ENCODE assay signal across 1 cellular context in the genomic region with DNA sequence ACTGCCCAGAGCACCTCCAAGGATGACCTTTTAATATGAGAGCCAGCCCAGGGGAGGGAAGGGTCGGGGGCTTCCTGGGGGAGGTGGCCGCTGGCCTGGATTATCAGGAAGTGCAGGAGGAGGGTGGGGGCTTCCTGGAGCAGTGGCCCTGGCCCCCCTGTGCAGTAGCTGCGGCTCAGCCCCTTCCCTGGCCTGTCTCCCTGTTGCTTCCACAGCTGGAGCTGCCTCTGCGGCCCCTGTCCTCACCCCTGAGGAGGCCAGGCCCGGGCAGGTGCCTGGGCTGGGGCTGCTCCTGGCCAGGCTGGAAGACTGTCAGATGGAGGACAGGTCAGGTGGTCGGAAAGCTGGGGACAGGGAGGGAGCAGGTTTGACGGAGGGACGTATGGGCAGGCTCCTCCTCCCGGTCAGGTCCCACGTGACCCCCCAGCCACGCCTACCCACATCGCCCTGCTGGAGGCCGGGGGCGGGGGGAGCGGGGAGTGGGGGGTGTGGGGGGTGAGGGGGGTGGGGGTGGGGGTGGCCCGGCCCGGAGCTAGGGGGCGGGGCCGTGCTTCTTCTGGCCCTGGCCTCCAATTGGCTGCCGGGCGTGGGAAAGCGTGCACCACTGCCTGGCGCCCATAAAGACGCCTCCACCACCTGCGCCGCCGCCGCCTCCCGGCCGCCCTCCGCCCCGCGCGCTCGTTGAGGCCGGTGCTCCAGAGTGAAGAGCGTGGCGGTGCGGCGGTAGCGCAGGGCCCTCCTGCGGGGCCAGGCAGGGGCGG.
A peak's percentile ranks its signal among the peaks of the same experiment; 100 is the strongest.
TF ChIP-seq lines count a peak whose summit lies in the region.

No MANE protein-coding gene starts in this region.

TF ChIP-seq in HepG2, 621 proteins besides CTCF, POLR2A, EP300 and RAD21 (continued from another document and continues in another):
- TF ChIP-seq, protein P1, sequence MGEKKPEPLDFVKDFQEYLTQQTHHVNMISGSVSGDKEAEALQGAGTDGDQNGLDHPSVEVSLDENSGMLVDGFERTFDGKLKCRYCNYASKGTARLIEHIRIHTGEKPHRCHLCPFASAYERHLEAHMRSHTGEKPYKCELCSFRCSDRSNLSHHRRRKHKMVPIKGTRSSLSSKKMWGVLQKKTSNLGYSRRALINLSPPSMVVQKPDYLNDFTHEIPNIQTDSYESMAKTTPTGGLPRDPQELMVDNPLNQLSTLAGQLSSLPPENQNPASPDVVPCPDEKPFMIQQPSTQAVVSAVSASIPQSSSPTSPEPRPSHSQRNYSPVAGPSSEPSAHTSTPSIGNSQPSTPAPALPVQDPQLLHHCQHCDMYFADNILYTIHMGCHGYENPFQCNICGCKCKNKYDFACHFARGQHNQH (CRISPR knock-in tag; IDR thresholded peaks at IDR 0.05): 0 out of 2 replicates have a peak, but pooled peaks have one; percentile 4
- TF ChIP-seq, protein P2, sequence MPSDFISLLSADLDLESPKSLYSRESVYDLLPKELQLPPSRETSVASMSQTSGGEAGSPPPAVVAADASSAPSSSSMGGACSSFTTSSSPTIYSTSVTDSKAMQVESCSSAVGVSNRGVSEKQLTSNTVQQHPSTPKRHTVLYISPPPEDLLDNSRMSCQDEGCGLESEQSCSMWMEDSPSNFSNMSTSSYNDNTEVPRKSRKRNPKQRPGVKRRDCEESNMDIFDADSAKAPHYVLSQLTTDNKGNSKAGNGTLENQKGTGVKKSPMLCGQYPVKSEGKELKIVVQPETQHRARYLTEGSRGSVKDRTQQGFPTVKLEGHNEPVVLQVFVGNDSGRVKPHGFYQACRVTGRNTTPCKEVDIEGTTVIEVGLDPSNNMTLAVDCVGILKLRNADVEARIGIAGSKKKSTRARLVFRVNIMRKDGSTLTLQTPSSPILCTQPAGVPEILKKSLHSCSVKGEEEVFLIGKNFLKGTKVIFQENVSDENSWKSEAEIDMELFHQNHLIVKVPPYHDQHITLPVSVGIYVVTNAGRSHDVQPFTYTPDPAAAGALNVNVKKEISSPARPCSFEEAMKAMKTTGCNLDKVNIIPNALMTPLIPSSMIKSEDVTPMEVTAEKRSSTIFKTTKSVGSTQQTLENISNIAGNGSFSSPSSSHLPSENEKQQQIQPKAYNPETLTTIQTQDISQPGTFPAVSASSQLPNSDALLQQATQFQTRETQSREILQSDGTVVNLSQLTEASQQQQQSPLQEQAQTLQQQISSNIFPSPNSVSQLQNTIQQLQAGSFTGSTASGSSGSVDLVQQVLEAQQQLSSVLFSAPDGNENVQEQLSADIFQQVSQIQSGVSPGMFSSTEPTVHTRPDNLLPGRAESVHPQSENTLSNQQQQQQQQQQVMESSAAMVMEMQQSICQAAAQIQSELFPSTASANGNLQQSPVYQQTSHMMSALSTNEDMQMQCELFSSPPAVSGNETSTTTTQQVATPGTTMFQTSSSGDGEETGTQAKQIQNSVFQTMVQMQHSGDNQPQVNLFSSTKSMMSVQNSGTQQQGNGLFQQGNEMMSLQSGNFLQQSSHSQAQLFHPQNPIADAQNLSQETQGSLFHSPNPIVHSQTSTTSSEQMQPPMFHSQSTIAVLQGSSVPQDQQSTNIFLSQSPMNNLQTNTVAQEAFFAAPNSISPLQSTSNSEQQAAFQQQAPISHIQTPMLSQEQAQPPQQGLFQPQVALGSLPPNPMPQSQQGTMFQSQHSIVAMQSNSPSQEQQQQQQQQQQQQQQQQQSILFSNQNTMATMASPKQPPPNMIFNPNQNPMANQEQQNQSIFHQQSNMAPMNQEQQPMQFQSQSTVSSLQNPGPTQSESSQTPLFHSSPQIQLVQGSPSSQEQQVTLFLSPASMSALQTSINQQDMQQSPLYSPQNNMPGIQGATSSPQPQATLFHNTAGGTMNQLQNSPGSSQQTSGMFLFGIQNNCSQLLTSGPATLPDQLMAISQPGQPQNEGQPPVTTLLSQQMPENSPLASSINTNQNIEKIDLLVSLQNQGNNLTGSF (CRISPR knock-in tag; IDR thresholded peaks at IDR 0.05): no peak
- TF ChIP-seq SMAD3 (CRISPR knock-in tag; IDR thresholded peaks at IDR 0.05): no peak
- TF ChIP-seq ZNF354B (CRISPR knock-in tag; IDR thresholded peaks at IDR 0.05): no peak
- no peak; the same call in 1 of the 2 replicates for TF ChIP-seq SP2 (CRISPR knock-in tag; IDR thresholded peaks at IDR 0.05)
- TF ChIP-seq NFKBIZ (CRISPR knock-in tag; IDR thresholded peaks at IDR 0.05): no peak
- 0 out of 2 replicates have a peak, but pooled peaks have one; percentile 34 for TF ChIP-seq ZNF749 (CRISPR knock-in tag; IDR thresholded peaks at IDR 0.05; ENCODE audit: borderline replicate concordance)
- TF ChIP-seq ZBTB1 (CRISPR knock-in tag; IDR thresholded peaks at IDR 0.05; ENCODE audit: borderline replicate concordance): no peak
- TF ChIP-seq, protein P3, sequence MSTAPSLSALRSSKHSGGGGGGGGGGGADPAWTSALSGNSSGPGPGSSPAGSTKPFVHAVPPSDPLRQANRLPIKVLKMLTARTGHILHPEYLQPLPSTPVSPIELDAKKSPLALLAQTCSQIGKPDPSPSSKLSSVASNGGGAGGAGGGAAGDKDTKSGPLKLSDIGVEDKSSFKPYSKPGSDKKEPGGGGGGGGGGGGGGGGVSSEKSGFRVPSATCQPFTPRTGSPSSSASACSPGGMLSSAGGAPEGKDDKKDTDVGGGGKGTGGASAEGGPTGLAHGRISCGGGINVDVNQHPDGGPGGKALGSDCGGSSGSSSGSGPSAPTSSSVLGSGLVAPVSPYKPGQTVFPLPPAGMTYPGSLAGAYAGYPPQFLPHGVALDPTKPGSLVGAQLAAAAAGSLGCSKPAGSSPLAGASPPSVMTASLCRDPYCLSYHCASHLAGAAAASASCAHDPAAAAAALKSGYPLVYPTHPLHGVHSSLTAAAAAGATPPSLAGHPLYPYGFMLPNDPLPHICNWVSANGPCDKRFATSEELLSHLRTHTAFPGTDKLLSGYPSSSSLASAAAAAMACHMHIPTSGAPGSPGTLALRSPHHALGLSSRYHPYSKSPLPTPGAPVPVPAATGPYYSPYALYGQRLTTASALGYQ (CRISPR knock-in tag; IDR thresholded peaks at IDR 0.05): no peak
- TF ChIP-seq IKZF4 (CRISPR knock-in tag; IDR thresholded peaks at IDR 0.05; ENCODE audit: borderline replicate concordance, low read depth, not compliant biosample characterization): no peak
- TF ChIP-seq ZFP62 (CRISPR knock-in tag; IDR thresholded peaks at IDR 0.05): no peak
- TF ChIP-seq CBX2 (IDR thresholded peaks at IDR 0.05; ENCODE audit: low read depth, low read length): no peak
- TF ChIP-seq CBX2 (CRISPR knock-in tag; IDR thresholded peaks at IDR 0.05; ENCODE audit: low read depth): no peak
- TF ChIP-seq, protein P4, sequence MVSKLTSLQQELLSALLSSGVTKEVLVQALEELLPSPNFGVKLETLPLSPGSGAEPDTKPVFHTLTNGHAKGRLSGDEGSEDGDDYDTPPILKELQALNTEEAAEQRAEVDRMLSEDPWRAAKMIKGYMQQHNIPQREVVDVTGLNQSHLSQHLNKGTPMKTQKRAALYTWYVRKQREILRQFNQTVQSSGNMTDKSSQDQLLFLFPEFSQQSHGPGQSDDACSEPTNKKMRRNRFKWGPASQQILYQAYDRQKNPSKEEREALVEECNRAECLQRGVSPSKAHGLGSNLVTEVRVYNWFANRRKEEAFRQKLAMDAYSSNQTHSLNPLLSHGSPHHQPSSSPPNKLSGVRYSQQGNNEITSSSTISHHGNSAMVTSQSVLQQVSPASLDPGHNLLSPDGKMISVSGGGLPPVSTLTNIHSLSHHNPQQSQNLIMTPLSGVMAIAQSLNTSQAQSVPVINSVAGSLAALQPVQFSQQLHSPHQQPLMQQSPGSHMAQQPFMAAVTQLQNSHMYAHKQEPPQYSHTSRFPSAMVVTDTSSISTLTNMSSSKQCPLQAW (CRISPR knock-in tag; IDR thresholded peaks at IDR 0.05): no peak
- no peak for TF ChIP-seq PITX1 (CRISPR knock-in tag; IDR thresholded peaks at IDR 0.05)
- TF ChIP-seq, protein P5, sequence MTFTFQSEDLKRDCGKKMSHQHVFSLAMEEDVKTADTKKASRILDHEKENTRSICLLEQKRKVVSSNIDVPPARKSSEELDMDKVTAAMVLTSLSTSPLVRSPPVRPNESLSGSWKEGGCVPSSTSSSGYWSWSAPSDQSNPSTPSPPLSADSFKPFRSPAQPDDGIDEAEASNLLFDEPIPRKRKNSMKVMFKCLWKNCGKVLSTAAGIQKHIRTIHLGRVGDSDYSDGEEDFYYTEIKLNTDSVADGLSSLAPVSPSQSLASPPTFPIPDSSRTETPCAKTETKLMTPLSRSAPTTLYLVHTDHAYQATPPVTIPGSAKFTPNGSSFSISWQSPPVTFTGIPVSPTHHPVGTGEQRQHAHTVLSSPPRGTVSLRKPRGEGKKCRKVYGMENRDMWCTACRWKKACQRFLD (CRISPR knock-in tag; IDR thresholded peaks at IDR 0.05; ENCODE audit: borderline replicate concordance): no peak
- no peak for TF ChIP-seq ZSCAN20 (CRISPR knock-in tag; IDR thresholded peaks at IDR 0.05; ENCODE audit: borderline replicate concordance)
- TF ChIP-seq ZNF589 (CRISPR knock-in tag; conservative IDR thresholded peaks at IDR 0.05): no peak
- TF ChIP-seq POGZ (CRISPR knock-in tag; IDR thresholded peaks at IDR 0.05): no peak
- TF ChIP-seq SIX1 (CRISPR knock-in tag; IDR thresholded peaks at IDR 0.05; ENCODE audit: borderline replicate concordance): no peak
- TF ChIP-seq PAF1 (CRISPR knock-in tag; IDR thresholded peaks at IDR 0.05): no peak
- TF ChIP-seq, protein P6, sequence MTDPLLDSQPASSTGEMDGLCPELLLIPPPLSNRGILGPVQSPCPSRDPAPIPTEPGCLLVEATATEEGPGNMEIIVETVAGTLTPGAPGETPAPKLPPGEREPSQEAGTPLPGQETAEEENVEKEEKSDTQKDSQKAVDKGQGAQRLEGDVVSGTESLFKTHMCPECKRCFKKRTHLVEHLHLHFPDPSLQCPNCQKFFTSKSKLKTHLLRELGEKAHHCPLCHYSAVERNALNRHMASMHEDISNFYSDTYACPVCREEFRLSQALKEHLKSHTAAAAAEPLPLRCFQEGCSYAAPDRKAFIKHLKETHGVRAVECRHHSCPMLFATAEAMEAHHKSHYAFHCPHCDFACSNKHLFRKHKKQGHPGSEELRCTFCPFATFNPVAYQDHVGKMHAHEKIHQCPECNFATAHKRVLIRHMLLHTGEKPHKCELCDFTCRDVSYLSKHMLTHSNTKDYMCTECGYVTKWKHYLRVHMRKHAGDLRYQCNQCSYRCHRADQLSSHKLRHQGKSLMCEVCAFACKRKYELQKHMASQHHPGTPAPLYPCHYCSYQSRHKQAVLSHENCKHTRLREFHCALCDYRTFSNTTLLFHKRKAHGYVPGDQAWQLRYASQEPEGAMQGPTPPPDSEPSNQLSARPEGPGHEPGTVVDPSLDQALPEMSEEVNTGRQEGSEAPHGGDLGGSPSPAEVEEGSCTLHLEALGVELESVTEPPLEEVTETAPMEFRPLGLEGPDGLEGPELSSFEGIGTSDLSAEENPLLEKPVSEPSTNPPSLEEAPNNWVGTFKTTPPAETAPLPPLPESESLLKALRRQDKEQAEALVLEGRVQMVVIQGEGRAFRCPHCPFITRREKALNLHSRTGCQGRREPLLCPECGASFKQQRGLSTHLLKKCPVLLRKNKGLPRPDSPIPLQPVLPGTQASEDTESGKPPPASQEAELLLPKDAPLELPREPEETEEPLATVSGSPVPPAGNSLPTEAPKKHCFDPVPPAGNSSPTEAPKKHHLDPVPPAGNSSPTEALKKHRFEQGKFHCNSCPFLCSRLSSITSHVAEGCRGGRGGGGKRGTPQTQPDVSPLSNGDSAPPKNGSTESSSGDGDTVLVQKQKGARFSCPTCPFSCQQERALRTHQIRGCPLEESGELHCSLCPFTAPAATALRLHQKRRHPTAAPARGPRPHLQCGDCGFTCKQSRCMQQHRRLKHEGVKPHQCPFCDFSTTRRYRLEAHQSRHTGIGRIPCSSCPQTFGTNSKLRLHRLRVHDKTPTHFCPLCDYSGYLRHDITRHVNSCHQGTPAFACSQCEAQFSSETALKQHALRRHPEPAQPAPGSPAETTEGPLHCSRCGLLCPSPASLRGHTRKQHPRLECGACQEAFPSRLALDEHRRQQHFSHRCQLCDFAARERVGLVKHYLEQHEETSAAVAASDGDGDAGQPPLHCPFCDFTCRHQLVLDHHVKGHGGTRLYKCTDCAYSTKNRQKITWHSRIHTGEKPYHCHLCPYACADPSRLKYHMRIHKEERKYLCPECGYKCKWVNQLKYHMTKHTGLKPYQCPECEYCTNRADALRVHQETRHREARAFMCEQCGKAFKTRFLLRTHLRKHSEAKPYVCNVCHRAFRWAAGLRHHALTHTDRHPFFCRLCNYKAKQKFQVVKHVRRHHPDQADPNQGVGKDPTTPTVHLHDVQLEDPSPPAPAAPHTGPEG (CRISPR knock-in tag; IDR thresholded peaks at IDR 0.05): no peak
- no peak for TF ChIP-seq SNRNP70 (IDR thresholded peaks at IDR 0.05; ENCODE audit: low read depth, low read length)
- TF ChIP-seq, protein P7, sequence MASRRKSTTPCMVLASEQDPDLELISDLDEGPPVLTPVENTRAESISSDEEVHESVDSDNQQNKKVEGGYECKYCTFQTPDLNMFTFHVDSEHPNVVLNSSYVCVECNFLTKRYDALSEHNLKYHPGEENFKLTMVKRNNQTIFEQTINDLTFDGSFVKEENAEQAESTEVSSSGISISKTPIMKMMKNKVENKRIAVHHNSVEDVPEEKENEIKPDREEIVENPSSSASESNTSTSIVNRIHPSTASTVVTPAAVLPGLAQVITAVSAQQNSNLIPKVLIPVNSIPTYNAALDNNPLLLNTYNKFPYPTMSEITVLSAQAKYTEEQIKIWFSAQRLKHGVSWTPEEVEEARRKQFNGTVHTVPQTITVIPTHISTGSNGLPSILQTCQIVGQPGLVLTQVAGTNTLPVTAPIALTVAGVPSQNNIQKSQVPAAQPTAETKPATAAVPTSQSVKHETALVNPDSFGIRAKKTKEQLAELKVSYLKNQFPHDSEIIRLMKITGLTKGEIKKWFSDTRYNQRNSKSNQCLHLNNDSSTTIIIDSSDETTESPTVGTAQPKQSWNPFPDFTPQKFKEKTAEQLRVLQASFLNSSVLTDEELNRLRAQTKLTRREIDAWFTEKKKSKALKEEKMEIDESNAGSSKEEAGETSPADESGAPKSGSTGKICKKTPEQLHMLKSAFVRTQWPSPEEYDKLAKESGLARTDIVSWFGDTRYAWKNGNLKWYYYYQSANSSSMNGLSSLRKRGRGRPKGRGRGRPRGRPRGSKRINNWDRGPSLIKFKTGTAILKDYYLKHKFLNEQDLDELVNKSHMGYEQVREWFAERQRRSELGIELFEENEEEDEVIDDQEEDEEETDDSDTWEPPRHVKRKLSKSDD (CRISPR knock-in tag; IDR thresholded peaks at IDR 0.05; ENCODE audit: low read depth): no peak
- no peak for TF ChIP-seq HOXA9 (CRISPR knock-in tag; IDR thresholded peaks at IDR 0.05; ENCODE audit: borderline replicate concordance)
- no peak for TF ChIP-seq RBAK (CRISPR knock-in tag; IDR thresholded peaks at IDR 0.05)
- TF ChIP-seq NFRKB (IDR thresholded peaks at IDR 0.05): no peak
- no peak for TF ChIP-seq NR2F1 (CRISPR knock-in tag; IDR thresholded peaks at IDR 0.05)
- TF ChIP-seq NR2C2 (CRISPR knock-in tag; IDR thresholded peaks at IDR 0.05; ENCODE audit: borderline replicate concordance): no peak
- no peak for TF ChIP-seq DNMT3B (CRISPR knock-in tag; conservative IDR thresholded peaks at IDR 0.05)
- TF ChIP-seq, protein P8, sequence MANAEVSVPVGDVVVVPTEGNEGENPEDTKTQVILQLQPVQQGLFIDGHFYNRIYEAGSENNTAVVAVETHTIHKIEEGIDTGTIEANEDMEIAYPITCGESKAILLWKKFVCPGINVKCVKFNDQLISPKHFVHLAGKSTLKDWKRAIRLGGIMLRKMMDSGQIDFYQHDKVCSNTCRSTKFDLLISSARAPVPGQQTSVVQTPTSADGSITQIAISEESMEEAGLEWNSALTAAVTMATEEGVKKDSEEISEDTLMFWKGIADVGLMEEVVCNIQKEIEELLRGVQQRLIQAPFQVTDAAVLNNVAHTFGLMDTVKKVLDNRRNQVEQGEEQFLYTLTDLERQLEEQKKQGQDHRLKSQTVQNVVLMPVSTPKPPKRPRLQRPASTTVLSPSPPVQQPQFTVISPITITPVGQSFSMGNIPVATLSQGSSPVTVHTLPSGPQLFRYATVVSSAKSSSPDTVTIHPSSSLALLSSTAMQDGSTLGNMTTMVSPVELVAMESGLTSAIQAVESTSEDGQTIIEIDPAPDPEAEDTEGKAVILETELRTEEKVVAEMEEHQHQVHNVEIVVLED (CRISPR knock-in tag; IDR thresholded peaks at IDR 0.05; ENCODE audit: borderline replicate concordance): no peak
